16 cellular contexts compared by ENCODE assay signal in genomic region chr14:64069634-64070359, GRCh38.
A peak's percentile ranks its signal among the peaks of the same experiment; 100 is the strongest.
DNase-seq lines count a peak whose midpoint lies in the region; ATAC-seq, FAIRE-seq and TF ChIP-seq lines count a peak whose summit lies in the region.
"Had no signal": no experiment of that assay in that cellular context is flagged by ENCODE, and none has a peak within 500 bp of the region (broad histone marks: within the 10 kb centered on the region; RNA-seq: fewer than 3 reads in every experiment).

No MANE protein-coding gene starts in this region.

- TF ChIP-seq CTCF in AG10803 (conservative IDR thresholded peaks at IDR 0.05; ENCODE audit: low read length) (no peak), fibroblast of the aortic adventitia (IDR thresholded peaks at IDR 0.05; ENCODE audit: insufficient read depth, low read length) (no peak), omental fat pad (IDR thresholded peaks at IDR 0.05) (no peak)

- peak; percentile 43 for ATAC-seq in omental fat pad (ENCODE audit: low FRiP score)
- ATAC-seq in GM18858 (IDR thresholded peaks at IDR 0.05; ENCODE audit: unreplicated experiment) = no peak

- peak; percentile 96 for FAIRE-seq in HTR-8/SVneo (lab: Jason Lieb, UNC)

- DNase-seq in AG10803 (ENCODE audit: low read depth) (peak; percentile 29), HTR-8/SVneo (ENCODE audit: insufficient read length, low spot score) (no peak), fibroblast of the aortic adventitia (ENCODE audit: low read depth) (peak; percentile 14), omental fat pad (ENCODE audit: low spot score) (no peak), putamen (ENCODE audit: low spot score) (no peak), NCI-H82 (lab: John Stamatoyannopoulos, UW) (no peak), ureter (ENCODE audit: low spot score) (no peak)
- DNase-seq: Caco-2, KBM-7, NCI-H1417 treated with DMSO at 0.1 percent for 48 hours, NCI-H1930, NCI-H2171 treated with DMSO at 0.1 percent for 48 hours, NCI-H446 treated with DMSO at 0.1 percent for 48 hours, RPMI8226, SIG-M5 had no signal

- H3K4me3 ChIP-seq in AG10803 (ENCODE audit: low read length) (no peak overlapping the region), fibroblast of the aortic adventitia (ENCODE audit: low read depth, low read length) (no peak overlapping the region)

Comparison
In these comparisons a context has a peak if more than half of its experiments do, and no peak if none do; other contexts are left out.
1. DNase-seq: peak in AG10803 (single experiment) and fibroblast of the aortic adventitia (single experiment); none in HTR-8/SVneo (single experiment), omental fat pad (single experiment), putamen (single experiment), NCI-H82 (single experiment) and ureter (single experiment).